9 cellular contexts compared by ENCODE assay signal in the genomic region with DNA sequence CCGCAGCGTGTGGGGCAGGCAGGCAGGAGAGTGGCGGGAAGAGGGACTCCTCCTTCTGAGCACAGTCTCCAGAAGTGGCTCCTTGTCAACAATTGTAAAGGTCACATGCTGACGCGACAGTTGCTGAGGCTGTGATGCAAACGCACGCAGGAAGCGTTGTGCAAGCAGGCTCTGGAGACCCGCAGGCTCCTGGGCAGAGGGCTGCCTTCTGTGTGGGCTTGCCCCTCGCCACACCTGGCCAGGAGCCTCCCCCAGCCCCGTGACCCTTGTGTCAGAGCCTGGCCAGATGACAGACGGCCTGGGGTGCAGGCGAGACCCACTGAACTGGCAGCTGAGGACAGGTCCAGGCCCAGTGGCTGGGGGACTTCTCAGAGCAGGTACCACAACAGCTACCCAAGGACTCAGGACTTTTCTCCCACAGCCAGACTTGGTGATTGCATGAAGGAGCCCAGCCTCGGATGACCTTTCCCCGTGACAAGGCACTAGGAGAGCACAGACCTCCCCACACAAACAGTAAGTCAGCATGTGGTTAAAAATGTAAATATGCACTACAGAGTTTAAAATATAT.
DNase-seq lines count a peak whose midpoint lies in the region; ATAC-seq and TF ChIP-seq lines count a peak whose summit lies in the region.
"Had no signal": no experiment of that assay in that cellular context is flagged by ENCODE, and none has a peak within 500 bp of the region (broad histone marks: within the 10 kb centered on the region; RNA-seq: fewer than 3 reads in every experiment).

No MANE protein-coding gene starts in this region.

- intact Hi-C loops in heart right ventricle (cut with DNase I) = no loop called here

- H3K4me3 ChIP-seq in H7 (ENCODE audit: insufficient read depth, low read depth, low read length) (no peak overlapping the region), heart right ventricle (peak overlapping the region in 1 of 10 donors; percentile 31)

- TF ChIP-seq CTCF in heart right ventricle (IDR thresholded peaks at IDR 0.05) = no peak

- H3K27me3 ChIP-seq in H7 (ENCODE audit: control insufficient read depth, insufficient read depth, low read length) (no peaks in the 10 kb centered on the region), heart right ventricle (no peaks in the 10 kb centered on the region)

- H3K36me3 ChIP-seq in H7 (replicated peaks; ENCODE audit: control insufficient read depth, insufficient read depth, low read length) (no peaks in the 10 kb centered on the region), heart right ventricle (no peaks in the 10 kb centered on the region)

- H3K9me3 ChIP-seq in heart right ventricle = no peaks in the 10 kb centered on the region

- H3K4me1 ChIP-seq in heart right ventricle = peaks cover 0 to 68% (median 11%) of the 10 kb centered on the region in 9 donors

- ATAC-seq in heart right ventricle (peak; percentile 23 to 91 (median 74)), HG03565 (IDR thresholded peaks at IDR 0.05; ENCODE audit: unreplicated experiment) (no peak), GM19455 (IDR thresholded peaks at IDR 0.05; ENCODE audit: unreplicated experiment) (no peak)

- WGBS in heart right ventricle, 2 donors = 62 to 73% methylated on average over 15 of the region's 15 CpGs

- DNase-seq in H7 = peak; percentile 33
- DNase-seq in SIG-M5 (lab: John Stamatoyannopoulos, UW) = peak; percentile 42
- DNase-seq in heart right ventricle = peak; percentile 40 to 62
- DNase-seq in putamen (ENCODE audit: low spot score) = peak; percentile 31
- DNase-seq in DMS114 treated with DMSO at 0.1 percent for 48 hours (lab: John Stamatoyannopoulos, UW; ENCODE audit: unreplicated experiment) = no peak
- DNase-seq in NCI-H82 (lab: John Stamatoyannopoulos, UW) = no peak
- DNase-seq: SW 1271 had no signal

- H3K27ac ChIP-seq in heart right ventricle = peak overlapping the region in 8 of 10 donors; percentile 25 to 93 (median 51)

Comparison
In these comparisons a context has a peak if more than half of its experiments do, and no peak if none do; other contexts are left out.
1. DNase-seq: peak in H7 (single experiment), SIG-M5 (single experiment), heart right ventricle (2 of 2) and putamen (single experiment); none in DMS114 treated with DMSO at 0.1 percent for 48 hours (single experiment) and NCI-H82 (single experiment).
2. ATAC-seq: peak in heart right ventricle (8 of 8); none in HG03565 (single experiment) and GM19455 (single experiment).